In genomic region chr12:100716949-100717732, GRCh38 we compare ENCODE assay signal across 9 cellular contexts.
DNase-seq lines count a peak whose midpoint lies in the region; ATAC-seq and TF ChIP-seq lines count a peak whose summit lies in the region.
"Had no signal": no experiment of that assay in that cellular context is flagged by ENCODE, and none has a peak within 500 bp of the region (broad histone marks: within the 10 kb centered on the region; RNA-seq: fewer than 3 reads in every experiment).

No MANE protein-coding gene starts in this region.

- no peak for TF ChIP-seq RAD21 in HCT116 (IDR thresholded peaks at IDR 0.05; ENCODE audit: low read depth)

- peaks cover 2% of the 10 kb centered on the region for H3K79me1 ChIP-seq in mesendoderm (ENCODE audit: low read length)

- RAD21 ChIA-PET in HCT116 (lab: Charles Lee; ENCODE audit: low non-redundant PET in 1 of 2, low total read pairs in 2 of 2, uncharacterized antibody in 2 of 2, unreplicated experiment in 2 of 2), result no interaction called here

- ATAC-seq in HCT116, result peak; percentile 90
- no peak for ATAC-seq in HG03460 (IDR thresholded peaks at IDR 0.05; ENCODE audit: unreplicated experiment)
- ATAC-seq: T-cell had no signal

- peak overlapping the region; percentile 39 for H2BK15ac ChIP-seq in mesendoderm (replicated peaks; ENCODE audit: low read depth)

- H3K56ac ChIP-seq in mesendoderm (ENCODE audit: low read length), result peak overlapping the region; percentile 89

- H3K4me2 ChIP-seq in HCT116 (ENCODE audit: low read length) (peak overlapping the region; percentile 64), mesendoderm (ENCODE audit: low read length) (peak overlapping the region; percentile 77)

- H3K4me1 ChIP-seq in HCT116 (ENCODE audit: control insufficient read depth in 1 of 2, insufficient read depth in 2 of 2, low read length in 2 of 2) (peaks cover 0 to 5% of the 10 kb centered on the region in 2 experiments; a peak in 1 of 4 replicates), ectodermal cell (ENCODE audit: control insufficient read depth, insufficient read depth, low read length) (no peaks in the 10 kb centered on the region), mesendoderm (ENCODE audit: control insufficient read depth, low read depth, low read length) (peaks cover 4% of the 10 kb centered on the region)
- H3K4me1 ChIP-seq in effector memory CD4-positive, alpha-beta T cell (ENCODE audit: control insufficient read depth, insufficient read depth, low read length, poor library complexity, severe bottlenecking), result no peaks in the 10 kb centered on the region

- no peak overlapping the region for H3K9ac ChIP-seq in HCT116 (ENCODE audit: low read length)
- H3K9ac ChIP-seq in mesendoderm (ENCODE audit: low read length), result peak overlapping the region; percentile 66

- no peak overlapping the region for H2BK5ac ChIP-seq in mesendoderm (ENCODE audit: low read length)

- H2AFZ ChIP-seq in HCT116 (ENCODE audit: low read depth, low read length, poor library complexity, severe bottlenecking), result no peak overlapping the region

- DNase-seq in 8988T (peak; percentile 52), HCT116 (ENCODE audit: low read depth, low spot score) (no peak), mesendoderm (peak; percentile 56)
- no peak for DNase-seq in NK-92 treated with Interleukin-12 subunit alpha and Interleukin-12 subunit beta, amount 100 ng/mL, for 24 hours (lab: John Stamatoyannopoulos, UW)
- DNase-seq in activated effector memory CD4-positive, alpha-beta T cell treated with anti-CD3 and anti-CD28 coated beads, Interleukin-2, amount 50 U/mL, for 16 hours, result no peak
- no peak for DNase-seq in effector memory CD4-positive, alpha-beta T cell
- DNase-seq: T-cell had no signal

- peak overlapping the region; percentile 90 for H3K4ac ChIP-seq in mesendoderm (ENCODE audit: low read depth, low read length)

- H3K79me2 ChIP-seq in HCT116 (ENCODE audit: insufficient read depth, low read length) (no peaks in the 10 kb centered on the region), mesendoderm (ENCODE audit: control insufficient read depth, insufficient read depth, low read length) (peaks cover 5% of the 10 kb centered on the region)

- no peak for TF ChIP-seq POLR2A in HCT116 (IDR thresholded peaks at IDR 0.05; ENCODE audit: borderline replicate concordance, extremely low read depth, insufficient read depth, insufficient read length)

- CTCF ChIA-PET in HCT116 (lab: Charles Lee), result no interaction called here

- no peaks in the 10 kb centered on the region for H4K20me1 ChIP-seq in HCT116 (ENCODE audit: insufficient read depth)

- H3K27me3 ChIP-seq in HCT116 (ENCODE audit: insufficient read depth, low read length) (no peaks in the 10 kb centered on the region), ectodermal cell (ENCODE audit: control insufficient read depth, insufficient read depth, low read length, poor library complexity, severe bottlenecking) (peaks cover 47% of the 10 kb centered on the region), mesendoderm (ENCODE audit: insufficient read depth, low read length, poor library complexity) (no peaks in the 10 kb centered on the region)
- no peaks in the 10 kb centered on the region for H3K27me3 ChIP-seq in effector memory CD4-positive, alpha-beta T cell (replicated peaks; ENCODE audit: control insufficient read depth, insufficient read depth, low read length, poor library complexity, severe bottlenecking)

- H2BK120ac ChIP-seq in mesendoderm (ENCODE audit: low read depth, low read length), result peak overlapping the region; percentile 96

- POLR2A ChIA-PET in HCT116 (lab: Charles Lee), result no interaction called here

- no peaks in the 10 kb centered on the region for H3K9me3 ChIP-seq in HCT116 (ENCODE audit: control insufficient read depth in 1 of 2, insufficient read depth in 1 of 2, low read depth in 1 of 2, low read length in 2 of 2)
- no peaks in the 10 kb centered on the region for H3K9me3 ChIP-seq in ectodermal cell (ENCODE audit: control insufficient read depth, low read length)
- H3K9me3 ChIP-seq in effector memory CD4-positive, alpha-beta T cell (ENCODE audit: control insufficient read depth, low read length), result no peaks in the 10 kb centered on the region

- H3K36me3 ChIP-seq in HCT116 (ENCODE audit: control insufficient read depth in 1 of 2, insufficient read depth in 2 of 2, low read length in 2 of 2), result no peaks in the 10 kb centered on the region
- no peaks in the 10 kb centered on the region for H3K36me3 ChIP-seq in ectodermal cell (ENCODE audit: control insufficient read depth, insufficient read depth, low read length)
- no peaks in the 10 kb centered on the region for H3K36me3 ChIP-seq in mesendoderm (ENCODE audit: control insufficient read depth, insufficient read depth, low read length)
- no peaks in the 10 kb centered on the region for H3K36me3 ChIP-seq in effector memory CD4-positive, alpha-beta T cell (ENCODE audit: control insufficient read depth, insufficient read depth, low read length)

- H3K4me3 ChIP-seq in HCT116 (replicated peaks in 1 of 2; ENCODE audit: low read depth in 1 of 2, low read length in 2 of 2) (peak overlapping the region; percentile 24 to 45), ectodermal cell (ENCODE audit: insufficient read depth, low read depth, low read length) (peak overlapping the region; percentile 36), mesendoderm (ENCODE audit: low read length) (peak overlapping the region; percentile 41)
- no peak overlapping the region for H3K4me3 ChIP-seq in effector memory CD4-positive, alpha-beta T cell (ENCODE audit: insufficient read depth, low read depth, low read length, poor library complexity, severe bottlenecking)

- H4K5ac ChIP-seq in mesendoderm (ENCODE audit: low read length), result no peak overlapping the region

- H3K9me2 ChIP-seq in HCT116 (ENCODE audit: insufficient read depth), result no peaks in the 10 kb centered on the region

- H3K27ac ChIP-seq in HCT116 (ENCODE audit: low read depth, low read length) (no peak overlapping the region), ectodermal cell (ENCODE audit: insufficient read depth, low read depth, low read length, poor library complexity, severe bottlenecking) (no peak overlapping the region), mesendoderm (ENCODE audit: low read depth, low read length) (peak overlapping the region; percentile 65)
- H3K27ac ChIP-seq in effector memory CD4-positive, alpha-beta T cell (ENCODE audit: insufficient read depth, low read length, poor library complexity, severe bottlenecking), result no peak overlapping the region

- H3K18ac ChIP-seq in mesendoderm (ENCODE audit: low read length), result peak overlapping the region; percentile 91

- no peak for TF ChIP-seq CTCF in HCT116 (IDR thresholded peaks at IDR 0.05 in 2 of 3, conservative IDR thresholded peaks at IDR 0.05 in 1 of 3; ENCODE audit: borderline replicate concordance in 1 of 3, insufficient read depth in 1 of 3, low read depth in 2 of 3, low read length in 2 of 3)

- no peak overlapping the region for H2AK5ac ChIP-seq in mesendoderm (ENCODE audit: low read length)

- 2% methylated on average over 100 of the region's 100 CpGs for WGBS in ectodermal cell, 2 experiments
- WGBS in mesendoderm (ENCODE audit: extremely low coverage, insufficient coverage, low lambda C conversion rate), result no CpG with 5 or more reads among the region's 100 CpGs

- no peak overlapping the region for H4K8ac ChIP-seq in mesendoderm (ENCODE audit: low read depth, low read length)

- no TSS peak for BruUV-seq in HCT116 (replicated peaks; lab: Mats Ljungman, UMichigan)

- no peak overlapping the region for H3K23ac ChIP-seq in mesendoderm (ENCODE audit: low read length)

- intact Hi-C loops in HCT116 (cut with micrococcal nuclease), result no loop called here

TF ChIP-seq in HCT116, 20 proteins besides CTCF, POLR2A, EP300 and RAD21 (continues in another document):
- TF ChIP-seq EZH2phosphoT487 (IDR thresholded peaks at IDR 0.05; ENCODE audit: borderline replicate concordance) (no peak), ELF1 (IDR thresholded peaks at IDR 0.05; ENCODE audit: borderline replicate concordance, low read depth) (no peak), FOSL1 (IDR thresholded peaks at IDR 0.05; ENCODE audit: low read depth) (no peak), ZFX (IDR thresholded peaks at IDR 0.05) (no peak), ATF3 (IDR thresholded peaks at IDR 0.05) (no peak), SRF (IDR thresholded peaks at IDR 0.05; ENCODE audit: low read depth) (no peak), CBX3 (IDR thresholded peaks at IDR 0.05; ENCODE audit: low read depth) (no peak), TCF7L2 (IDR thresholded peaks at IDR 0.05; ENCODE audit: borderline replicate concordance, extremely low read depth, insufficient read depth, insufficient read length) (no peak), YY1 (IDR thresholded peaks at IDR 0.05; ENCODE audit: extremely low read depth, insufficient replicate concordance, low read depth, low read length) (no peak)
- TF ChIP-seq, protein P1, sequence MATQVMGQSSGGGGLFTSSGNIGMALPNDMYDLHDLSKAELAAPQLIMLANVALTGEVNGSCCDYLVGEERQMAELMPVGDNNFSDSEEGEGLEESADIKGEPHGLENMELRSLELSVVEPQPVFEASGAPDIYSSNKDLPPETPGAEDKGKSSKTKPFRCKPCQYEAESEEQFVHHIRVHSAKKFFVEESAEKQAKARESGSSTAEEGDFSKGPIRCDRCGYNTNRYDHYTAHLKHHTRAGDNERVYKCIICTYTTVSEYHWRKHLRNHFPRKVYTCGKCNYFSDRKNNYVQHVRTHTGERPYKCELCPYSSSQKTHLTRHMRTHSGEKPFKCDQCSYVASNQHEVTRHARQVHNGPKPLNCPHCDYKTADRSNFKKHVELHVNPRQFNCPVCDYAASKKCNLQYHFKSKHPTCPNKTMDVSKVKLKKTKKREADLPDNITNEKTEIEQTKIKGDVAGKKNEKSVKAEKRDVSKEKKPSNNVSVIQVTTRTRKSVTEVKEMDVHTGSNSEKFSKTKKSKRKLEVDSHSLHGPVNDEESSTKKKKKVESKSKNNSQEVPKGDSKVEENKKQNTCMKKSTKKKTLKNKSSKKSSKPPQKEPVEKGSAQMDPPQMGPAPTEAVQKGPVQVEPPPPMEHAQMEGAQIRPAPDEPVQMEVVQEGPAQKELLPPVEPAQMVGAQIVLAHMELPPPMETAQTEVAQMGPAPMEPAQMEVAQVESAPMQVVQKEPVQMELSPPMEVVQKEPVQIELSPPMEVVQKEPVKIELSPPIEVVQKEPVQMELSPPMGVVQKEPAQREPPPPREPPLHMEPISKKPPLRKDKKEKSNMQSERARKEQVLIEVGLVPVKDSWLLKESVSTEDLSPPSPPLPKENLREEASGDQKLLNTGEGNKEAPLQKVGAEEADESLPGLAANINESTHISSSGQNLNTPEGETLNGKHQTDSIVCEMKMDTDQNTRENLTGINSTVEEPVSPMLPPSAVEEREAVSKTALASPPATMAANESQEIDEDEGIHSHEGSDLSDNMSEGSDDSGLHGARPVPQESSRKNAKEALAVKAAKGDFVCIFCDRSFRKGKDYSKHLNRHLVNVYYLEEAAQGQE (IDR thresholded peaks at IDR 0.05; ENCODE audit: low read depth), result no peak

Comparison
In these comparisons a context has a peak if more than half of its experiments do, and no peak if none do; other contexts are left out.
1. DNase-seq: peak in 8988T (single experiment) and mesendoderm (single experiment); none in HCT116 (single experiment), NK-92 treated with Interleukin-12 subunit alpha and Interleukin-12 subunit beta, amount 100 ng/mL, for 24 hours (single experiment), activated effector memory CD4-positive, alpha-beta T cell treated with anti-CD3 and anti-CD28 coated beads, Interleukin-2, amount 50 U/mL, for 16 hours (single experiment) and effector memory CD4-positive, alpha-beta T cell (0 of 3).